18 cellular contexts compared by ENCODE assay signal in the genomic region with DNA sequence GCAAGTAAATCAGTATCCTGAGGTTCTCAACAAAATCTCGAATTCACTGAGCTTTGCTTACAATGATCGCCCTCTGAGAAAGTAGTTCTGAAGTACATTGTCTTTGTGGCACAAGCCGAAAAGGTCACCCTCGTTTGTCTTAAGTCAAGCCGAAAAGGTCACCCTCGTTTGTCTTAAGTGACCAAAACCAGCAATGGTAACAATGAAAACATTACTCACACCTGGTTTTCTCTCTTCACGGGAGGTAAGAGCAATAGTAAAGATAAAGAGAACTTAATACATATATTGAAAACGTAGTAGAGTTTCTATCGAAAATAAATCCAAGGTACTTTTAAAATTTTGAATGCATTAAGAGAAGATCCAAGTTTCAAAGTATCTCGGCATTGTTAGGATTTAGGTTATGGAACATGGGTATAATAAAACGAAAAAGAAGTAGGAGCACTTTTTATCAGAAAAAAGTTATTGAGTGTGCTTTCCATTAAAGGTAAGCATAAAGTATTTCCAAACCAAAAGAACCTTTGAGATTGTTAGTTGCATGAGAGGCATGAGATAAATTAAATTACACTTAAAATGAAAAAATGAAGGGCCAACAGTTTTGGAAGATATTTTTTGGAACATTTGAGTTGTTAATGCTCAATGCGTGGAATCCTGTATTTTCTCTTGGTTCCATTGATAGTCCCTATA. TPM values are rescaled to one million over a fixed set of nuclear protein-coding genes. Genes with fewer than 3 reads are reported as not detected.
DNase-seq lines count a peak whose midpoint lies in the region; ATAC-seq, FAIRE-seq and TF ChIP-seq lines count a peak whose summit lies in the region.
"Had no signal": no experiment of that assay in that cellular context is flagged by ENCODE, and none has a peak within 500 bp of the region (broad histone marks: within the 10 kb centered on the region; RNA-seq: fewer than 3 reads in every experiment).

No MANE protein-coding gene starts in this region.

- no peak for FAIRE-seq in A549 (lab: Jason Lieb, UNC)
- FAIRE-seq: colon had no signal

- 54% methylated on average over 11 of the region's 12 CpGs for WGBS in A549 (ENCODE audit: missing lambda C conversion rate)

- H3K9me3 Mint-ChIP-seq in Calu3 (ENCODE audit: low read depth, unreplicated experiment) (no peaks in the 10 kb centered on the region), mesothelial cell of epicardium (no peaks in the 10 kb centered on the region)
- no peaks in the 10 kb centered on the region for H3K9me3 Mint-ChIP-seq in activated naive CD8-positive, alpha-beta T cell treated with anti-CD3 and anti-CD28 coated beads, Interleukin-2, amount 50 U/mL, for 24 hours
- H3K9me3 Mint-ChIP-seq: stimulated activated naive CD8-positive, alpha-beta T cell treated with anti-CD3 and anti-CD28 coated beads, Interleukin-15, amount 100 ng/mL, for 72 hours had no signal

- POLR2A ChIA-PET in A549 (lab: Yijun Ruan, JAX): no interaction called here

- H3K4me1 Mint-ChIP-seq in Calu3 (ENCODE audit: low read depth, unreplicated experiment) (peaks cover 16% of the 10 kb centered on the region), mesothelial cell of epicardium (peaks cover 70% of the 10 kb centered on the region)
- peaks cover 31% of the 10 kb centered on the region for H3K4me1 Mint-ChIP-seq in activated naive CD8-positive, alpha-beta T cell treated with anti-CD3 and anti-CD28 coated beads, Interleukin-2, amount 50 U/mL, for 24 hours

- H3K4me3 Mint-ChIP-seq in Calu3 (ENCODE audit: low read depth, unreplicated experiment) (peak overlapping the region; percentile 65), mesothelial cell of epicardium (peak overlapping the region; percentile 93)
- H3K4me3 Mint-ChIP-seq in activated naive CD8-positive, alpha-beta T cell treated with anti-CD3 and anti-CD28 coated beads, Interleukin-2, amount 50 U/mL, for 24 hours: peak overlapping the region; percentile 30

- no peaks in the 10 kb centered on the region for H3K9me3 ChIP-seq in A549
- H3K9me3 ChIP-seq: mucosa of descending colon had no signal

- H3K4me3 ChIP-seq in A549: no peak overlapping the region

- DNase-seq in A549 (ENCODE audit: low read depth in 1 of 2, low spot score in 1 of 2) (no peak), Calu3 (no peak), mesothelial cell of epicardium (ENCODE audit: low spot score in 2 of 2, unreplicated experiment in 2 of 2) (no peak), SW 1271 (lab: John Stamatoyannopoulos, UW) (no peak), T-helper 9 cell (no peak)
- no peak for DNase-seq in activated naive CD8-positive, alpha-beta T cell treated with anti-CD3 and anti-CD28 coated beads, Interleukin-2, amount 50 U/mL, for 24 hours
- DNase-seq: activated CD4-positive, alpha-beta T cell treated with anti-CD3 and anti-CD28 coated beads for 4 hours; activated naive CD4-positive, alpha-beta T cell treated with Interleukin-2 at 50 U/mL for 16 hours; MV-4-11; NCI-H2171 had no signal

- H3K27me3 Mint-ChIP-seq in Calu3 (ENCODE audit: unreplicated experiment): no peaks in the 10 kb centered on the region
- H3K27me3 Mint-ChIP-seq in activated naive CD8-positive, alpha-beta T cell treated with anti-CD3 and anti-CD28 coated beads, Interleukin-2, amount 50 U/mL, for 24 hours: peaks cover 81% of the 10 kb centered on the region
- peaks cover 50% of the 10 kb centered on the region for H3K27me3 Mint-ChIP-seq in mesothelial cell of epicardium (ENCODE audit: low read depth)

- TF ChIP-seq CTCF in A549 (IDR thresholded peaks at IDR 0.05) (no peak), Calu3 (IDR thresholded peaks at IDR 0.05; ENCODE audit: unreplicated experiment) (no peak), mesothelial cell of epicardium (IDR thresholded peaks at IDR 0.05; ENCODE audit: unreplicated experiment) (no peak)

- peaks cover 18% of the 10 kb centered on the region; the same call in 2 of the 3 replicates for H3K4me1 ChIP-seq in A549
- H3K4me1 ChIP-seq: BLaER1 had no signal

- CTCF ChIA-PET in A549 (lab: Yijun Ruan, JAX): interaction anchor here (1.2 to 2.6 kb wide), 9 partner anchors 9 to 378 kb away, joined by 3 to 45 read pairs (median 9); no protein-coding TSS in a partner anchor
- CTCF ChIA-PET in Calu3 (lab: Charles Lee): interaction anchor here (0.7 to 2.4 kb wide), 6 partner anchors 11 to 374 kb away, joined by 3 to 19 read pairs (median 8); no protein-coding TSS in a partner anchor

- H3K4me2 ChIP-seq in A549: no peak overlapping the region
- H3K4me2 ChIP-seq: BLaER1 had no signal

- H3K36me3 Mint-ChIP-seq in Calu3 (ENCODE audit: insufficient read depth, unreplicated experiment) (peaks cover 91% of the 10 kb centered on the region), mesothelial cell of epicardium (no peaks in the 10 kb centered on the region)
- H3K36me3 Mint-ChIP-seq in activated naive CD8-positive, alpha-beta T cell treated with anti-CD3 and anti-CD28 coated beads, Interleukin-2, amount 50 U/mL, for 24 hours (ENCODE audit: low read depth): no peaks in the 10 kb centered on the region

- BruUV-seq in Calu3 (replicated peaks; lab: Mats Ljungman, UMichigan): TSS peak; percentile 31

- no peak for TF ChIP-seq POLR2A in A549 (IDR thresholded peaks at IDR 0.05; ENCODE audit: low read length)

- no peak for TF ChIP-seq RAD21 in A549 (conservative IDR thresholded peaks at IDR 0.05 in 1 of 2, IDR thresholded peaks at IDR 0.05 in 1 of 2)

- ATAC-seq in A549 (no peak), GM21786 (IDR thresholded peaks at IDR 0.05; ENCODE audit: unreplicated experiment) (no peak), HG02885 (IDR thresholded peaks at IDR 0.05; ENCODE audit: poor library complexity, unreplicated experiment) (no peak)
- peak; percentile 12 for ATAC-seq in activated naive CD8-positive, alpha-beta T cell treated with anti-CD3 and anti-CD28 coated beads, Interleukin-2, amount 50 U/mL, for 24 hours

- intact Hi-C loops in Calu3 (cut with micrococcal nuclease; ENCODE audit: unreplicated experiment): loop anchor here (5.0 kb wide), 1 partner anchor 276 kb away; no protein-coding TSS in a partner anchor

- no peak overlapping the region for H3K27ac ChIP-seq in A549
- H3K27ac ChIP-seq: BLaER1 had no signal

- H3K27ac Mint-ChIP-seq in Calu3 (ENCODE audit: unreplicated experiment) (peak overlapping the region; percentile 84), mesothelial cell of epicardium (peak overlapping the region; percentile 98)
- H3K27ac Mint-ChIP-seq in activated naive CD8-positive, alpha-beta T cell treated with anti-CD3 and anti-CD28 coated beads, Interleukin-2, amount 50 U/mL, for 24 hours: no peak overlapping the region
- H3K27ac Mint-ChIP-seq: stimulated activated naive CD8-positive, alpha-beta T cell treated with anti-CD3 and anti-CD28 coated beads, Interleukin-15, amount 100 ng/mL, for 72 hours had no signal

- TF ChIP-seq EP300 in A549 (IDR thresholded peaks at IDR 0.05): no peak

TF ChIP-seq in A549, 52 proteins besides CTCF, POLR2A, EP300 and RAD21:
- TF ChIP-seq JUN (IDR thresholded peaks at IDR 0.05) (no peak), CBX8 (IDR thresholded peaks at IDR 0.05) (peak; percentile 81)
TF ChIP-seq in A549: peak in this region for 1.

RNA-seq across cellular contexts. Expression of a gene that starts 1.2 kb away (rescaled TPM):
- polyA plus RNA-seq in A549 (2011; rRNA removed): not detected in 2 replicates
- not detected in 2 replicates for polyA plus RNA-seq in A549 (2012; cell fraction: cytosol; rRNA removed)
- not detected in 2 replicates for polyA plus RNA-seq in A549 (2012; cell fraction: nucleus; rRNA removed)
- polyA plus RNA-seq in A549 (2017; fragmentation: RNase III; extraction: RNeasy Plus Mini Kit Qiagen cat#74134 plus additional on column Dnase treatment): not detected in 3 replicates
- polyA minus RNA-seq in A549 (2011; rRNA and poly(A)+ RNA removed): not detected in 2 replicates
- total RNA-seq in Calu3 (2022): 41.6 and 42.9 TPM in 2 replicates
- 59.8 to 73.5 TPM (median 69.9 TPM) in 3 replicates for total RNA-seq in mesothelial cell of epicardium
- total RNA-seq: G401, right cardiac atrium had no signal
- polyA plus RNA-seq: right cardiac atrium had no signal

Comparison
In these comparisons a context has a peak if more than half of its experiments do, and no peak if none do; other contexts are left out.
1. H3K4me3 Mint-ChIP-seq: peak in every context shown above with its lines; median percentile 93 in mesothelial cell of epicardium; 65 in Calu3; 30 in activated naive CD8-positive, alpha-beta T cell treated with anti-CD3 and anti-CD28 coated beads, Interleukin-2, amount 50 U/mL, for 24 hours.